Comparison of ENCODE assay signal across 18 cellular contexts in genomic region chr15:75446146-75446545, GRCh38. TPM values are rescaled to one million over a fixed set of nuclear protein-coding genes. Genes with fewer than 3 reads are reported as not detected.
DNase-seq lines count a peak whose midpoint lies in the region; ATAC-seq and TF ChIP-seq lines count a peak whose summit lies in the region.
"Had no signal": no experiment of that assay in that cellular context is flagged by ENCODE, and none has a peak within 500 bp of the region (broad histone marks: within the 10 kb centered on the region; RNA-seq: fewer than 3 reads in every experiment).

No MANE protein-coding gene starts in this region.

- no peak for ATAC-seq in CD4-positive, CD25-positive, alpha-beta regulatory T cell (ENCODE audit: low read depth in 2 of 2)
- ATAC-seq in T-cell (replicated peaks in 1 of 4) (no peak), GM21423 (IDR thresholded peaks at IDR 0.05; ENCODE audit: unreplicated experiment) (no peak)
- ATAC-seq: body of pancreas, left lobe of liver, sciatic nerve had no signal

- CTCF ChIA-PET in Calu3 (lab: Charles Lee): interaction anchor here (0.8 to 2.0 kb wide), 3 partner anchors 10 to 34 kb away, joined by 3 to 7 read pairs (median 5); no protein-coding TSS in a partner anchor
- CTCF ChIA-PET in T-cell (lab: Charles Lee): interaction anchor here in 1 of 2 donors (1.3 kb wide), 2 partner anchors 10 to 180 kb away, joined by 3 to 7 read pairs; partner anchors contain the start of gene SNUPN

- no TSS peak for BruUV-seq in Calu3 (replicated peaks; lab: Mats Ljungman, UMichigan)

- peak overlapping the region; percentile 40 to 81 (median 53) for H3K27ac Mint-ChIP-seq in CD4-positive, CD25-positive, alpha-beta regulatory T cell
- H3K27ac Mint-ChIP-seq in Calu3 (ENCODE audit: unreplicated experiment) (peak overlapping the region; percentile 22), T-cell (peak overlapping the region; percentile 49 to 69)

- POLR2A ChIA-PET in T-cell (lab: Charles Lee): interaction anchor here (0.6 to 1.8 kb wide), 4 partner anchors 10 to 74 kb away, joined by 3 to 12 read pairs (median 6); no protein-coding TSS in a partner anchor

- H3K36me3 ChIP-seq in CD4-positive, CD25-positive, alpha-beta regulatory T cell (ENCODE audit: control insufficient read depth, insufficient read depth, low read length): peaks cover 11% of the 10 kb centered on the region
- H3K36me3 ChIP-seq in effector memory CD4-positive, alpha-beta T cell (ENCODE audit: control insufficient read depth, insufficient read depth, low read length): no peaks in the 10 kb centered on the region

- TF ChIP-seq CTCF in Calu3 (IDR thresholded peaks at IDR 0.05; ENCODE audit: unreplicated experiment): no peak

- intact Hi-C loops in Calu3 (cut with micrococcal nuclease; ENCODE audit: unreplicated experiment): no loop called here

- H3K4me3 Mint-ChIP-seq in CD4-positive, CD25-positive, alpha-beta regulatory T cell: peak overlapping the region; percentile 52 to 88 (median 65)
- H3K4me3 Mint-ChIP-seq in Calu3 (ENCODE audit: low read depth, unreplicated experiment): no peak overlapping the region
- peak overlapping the region in 2 of 3 donors; percentile 7 to 68 for H3K4me3 Mint-ChIP-seq in T-cell
- H3K4me3 Mint-ChIP-seq: CD14-positive monocyte had no signal

- peak overlapping the region; percentile 67 for H3K4me3 ChIP-seq in CD4-positive, CD25-positive, alpha-beta regulatory T cell (ENCODE audit: low read depth, low read length)
- no peak overlapping the region for H3K4me3 ChIP-seq in effector memory CD4-positive, alpha-beta T cell (ENCODE audit: insufficient read depth, low read depth, low read length, poor library complexity, severe bottlenecking)
- H3K4me3 ChIP-seq: body of pancreas, stomach had no signal

- H3K27ac ChIP-seq in CD4-positive, CD25-positive, alpha-beta regulatory T cell (ENCODE audit: insufficient read depth, low read length, poor library complexity, severe bottlenecking): peak overlapping the region; percentile 53
- H3K27ac ChIP-seq in effector memory CD4-positive, alpha-beta T cell (ENCODE audit: insufficient read depth, low read length, poor library complexity, severe bottlenecking): peak overlapping the region; percentile 6
- H3K27ac ChIP-seq: body of pancreas, stomach had no signal

- H3K4me1 ChIP-seq in CD4-positive, CD25-positive, alpha-beta regulatory T cell (ENCODE audit: control insufficient read depth, insufficient read depth, low read length, poor library complexity, severe bottlenecking): peaks cover 61% of the 10 kb centered on the region
- H3K4me1 ChIP-seq in effector memory CD4-positive, alpha-beta T cell (ENCODE audit: control insufficient read depth, insufficient read depth, low read length, poor library complexity, severe bottlenecking): peaks cover 28% of the 10 kb centered on the region

- H3K4me1 Mint-ChIP-seq in CD4-positive, CD25-positive, alpha-beta regulatory T cell: peaks cover 11 to 73% (median 46%) of the 10 kb centered on the region in 4 donors
- peaks cover 10% of the 10 kb centered on the region for H3K4me1 Mint-ChIP-seq in Calu3 (ENCODE audit: low read depth, unreplicated experiment)
- H3K4me1 Mint-ChIP-seq in T-cell: peaks cover 60 to 74% (median 72%) of the 10 kb centered on the region in 3 donors

- H3K36me3 Mint-ChIP-seq in CD4-positive, CD25-positive, alpha-beta regulatory T cell: peaks cover 8% of the 10 kb centered on the region
- H3K36me3 Mint-ChIP-seq in Calu3 (ENCODE audit: insufficient read depth, unreplicated experiment): peaks cover 63% of the 10 kb centered on the region
- peaks cover 19% of the 10 kb centered on the region for H3K36me3 Mint-ChIP-seq in T-cell

- H3K27me3 Mint-ChIP-seq in CD4-positive, CD25-positive, alpha-beta regulatory T cell: no peaks in the 10 kb centered on the region
- H3K27me3 Mint-ChIP-seq in Calu3 (ENCODE audit: unreplicated experiment) (no peaks in the 10 kb centered on the region), T-cell (no peaks in the 10 kb centered on the region)

- no peaks in the 10 kb centered on the region for H3K27me3 ChIP-seq in CD4-positive, CD25-positive, alpha-beta regulatory T cell (ENCODE audit: control insufficient read depth, insufficient read depth, low read length)
- no peaks in the 10 kb centered on the region for H3K27me3 ChIP-seq in effector memory CD4-positive, alpha-beta T cell (replicated peaks; ENCODE audit: control insufficient read depth, insufficient read depth, low read length, poor library complexity, severe bottlenecking)
- H3K27me3 ChIP-seq: body of pancreas, stomach had no signal

- H3K9me3 Mint-ChIP-seq in CD4-positive, CD25-positive, alpha-beta regulatory T cell: peaks cover 0 to 2% (median 0%) of the 10 kb centered on the region in 7 donors
- H3K9me3 Mint-ChIP-seq in Calu3 (ENCODE audit: low read depth, unreplicated experiment) (no peaks in the 10 kb centered on the region), T-cell (no peaks in the 10 kb centered on the region)
- H3K9me3 Mint-ChIP-seq: CD14-positive monocyte had no signal

- peak in 2 of 3 donors; percentile 4 to 47 for DNase-seq in CD4-positive, CD25-positive, alpha-beta regulatory T cell
- no peak for DNase-seq in Calu3
- DNase-seq in T-cell: no peak
- DNase-seq in effector memory CD4-positive, alpha-beta T cell: no peak
- DNase-seq in DMS53 (lab: John Stamatoyannopoulos, UW): no peak
- no peak for DNase-seq in NCI-H2107 treated with DMSO at 0.1 percent for 48 hours (lab: John Stamatoyannopoulos, UW; ENCODE audit: unreplicated experiment)
- DNase-seq: activated CD8-positive, alpha-beta memory T cell treated with anti-CD3 and anti-CD28 coated beads, Interleukin-2, amount 50 U/mL, for 4 hours; body of pancreas; Karpas-422; NCI-H1694; NCI-H69; stimulated activated CD4-positive, alpha-beta T cell treated with anti-CD3 and anti-CD28 coated beads, Interleukin-4, amount 100 ng/mL, for 4 hours; stomach; T1000 had no signal

- H3K9me3 ChIP-seq in CD4-positive, CD25-positive, alpha-beta regulatory T cell (ENCODE audit: control insufficient read depth in 2 of 2, low read length in 2 of 2): no peaks in the 10 kb centered on the region
- no peaks in the 10 kb centered on the region for H3K9me3 ChIP-seq in effector memory CD4-positive, alpha-beta T cell (ENCODE audit: control insufficient read depth, low read length)
- H3K9me3 ChIP-seq: body of pancreas, stomach had no signal

RNA-seq across cellular contexts. Expression of gene SIN3A, which starts 5.3 kb away (rescaled TPM):
- total RNA-seq in CD4-positive, CD25-positive, alpha-beta regulatory T cell: 123 TPM
- polyA plus RNA-seq in CD4-positive, CD25-positive, alpha-beta regulatory T cell: 10 to 100 TPM; 13.6 to 15.0 (median 14.8) TPM
- 91.4 and 97.6 TPM in 2 replicates for total RNA-seq in Calu3 (2022)
- 100 to 1,000 TPM; 117 to 137 (median 136) TPM for total RNA-seq in T-cell

Comparison
In these comparisons a context has a peak if more than half of its experiments do, and no peak if none do; other contexts are left out.
1. DNase-seq: peak in CD4-positive, CD25-positive, alpha-beta regulatory T cell (2 of 3); none in Calu3 (single experiment), T-cell (0 of 34), effector memory CD4-positive, alpha-beta T cell (0 of 3), DMS53 (single experiment) and NCI-H2107 treated with DMSO at 0.1 percent for 48 hours (single experiment).
2. Peak in every context shown above with its lines, with median percentiles within 50 percentile points of each other: H3K27ac Mint-ChIP-seq.